Comparison of ENCODE assay signal across 5 cellular contexts in the genomic region with DNA sequence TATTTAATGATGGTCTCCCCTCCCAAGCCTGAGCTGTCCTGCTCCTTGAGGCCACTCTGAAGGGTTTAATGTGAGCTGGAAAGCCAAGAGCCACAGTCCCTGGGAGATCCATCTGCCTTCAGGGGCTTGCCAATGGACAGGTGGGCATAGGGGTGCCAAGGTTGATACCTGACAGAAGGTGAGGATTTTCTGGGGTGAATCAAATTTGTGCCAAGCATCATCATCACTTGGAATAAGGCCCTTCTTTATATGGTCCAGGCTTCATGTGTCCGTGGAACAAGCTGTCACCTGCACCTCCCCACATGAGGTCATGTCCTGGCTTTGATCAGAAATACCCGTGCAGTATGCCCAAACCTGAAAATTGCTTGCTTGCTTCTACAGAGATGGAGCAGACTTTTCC.
"Had no signal": no experiment of that assay in that cellular context is flagged by ENCODE, and none has a peak within 500 bp of the region (broad histone marks: within the 10 kb centered on the region; RNA-seq: fewer than 3 reads in every experiment).

No MANE protein-coding gene starts in this region.

- ATAC-seq: GM23338, K562 had no signal

- H3K4me3 Mint-ChIP-seq: GM23338, H9 had no signal

- H3K27ac Mint-ChIP-seq: GM23338, H9 had no signal

- DNase-seq: H9, HCEC 1CT, IMR-90 had no signal
